In the genomic region with DNA sequence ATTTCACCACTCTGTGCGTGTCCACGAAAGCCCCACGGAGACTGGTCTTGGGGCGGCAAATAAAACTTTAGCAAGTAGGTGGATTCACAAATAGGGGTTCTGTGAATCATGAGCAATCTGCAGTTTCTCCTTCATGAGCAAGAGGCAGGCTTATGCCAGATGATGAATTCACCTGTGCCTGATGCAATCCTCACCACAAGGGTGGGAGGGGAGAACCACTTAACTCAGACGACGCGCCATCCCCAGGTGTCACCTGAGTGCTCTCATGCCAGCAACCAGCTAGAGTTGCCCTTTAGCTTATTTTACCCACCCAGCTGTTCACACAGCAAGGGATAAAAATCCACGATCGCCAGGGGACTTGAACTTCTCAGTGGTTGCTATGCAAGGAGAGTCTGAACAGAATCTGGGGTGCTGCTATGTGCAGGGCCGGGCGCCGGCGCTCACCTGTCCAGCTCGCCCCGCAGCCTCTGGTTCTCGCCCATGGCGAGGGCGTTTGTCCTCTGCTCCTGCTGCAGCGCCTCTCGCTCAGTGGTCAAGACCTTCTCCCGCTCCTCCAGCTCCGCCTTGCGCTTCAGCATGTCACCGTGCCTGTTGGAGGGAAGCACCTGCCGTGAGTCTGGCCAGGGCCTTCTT, we compare ENCODE assay signal across 15 cellular contexts. TPM values are rescaled to one million over a fixed set of nuclear protein-coding genes. Genes with fewer than 3 reads are reported as not detected.
DNase-seq lines count a peak whose midpoint lies in the region; ATAC-seq and TF ChIP-seq lines count a peak whose summit lies in the region.
"Had no signal": no experiment of that assay in that cellular context is flagged by ENCODE, and none has a peak within 500 bp of the region (broad histone marks: within the 10 kb centered on the region; RNA-seq: fewer than 3 reads in every experiment).

No MANE protein-coding gene starts in this region.

- H3K4me3 ChIP-seq in PC-9: no peak overlapping the region
- H3K4me3 ChIP-seq: MG63, uterus had no signal

- H3K4me2 ChIP-seq in PC-9: no peak overlapping the region

- peak overlapping the region; percentile 95 for H3K27ac Mint-ChIP-seq in activated CD4-positive, alpha-beta memory T cell treated with anti-CD3 and anti-CD28 coated beads for 36 hours
- H3K27ac Mint-ChIP-seq in activated CD4-positive, alpha-beta memory T cell treated with anti-CD3 and anti-CD28 coated beads, Interleukin-2, amount 10 ng/mL, durations not matched to agents 7 days and 5 days: no peak overlapping the region
- peak overlapping the region; percentile 96 for H3K27ac Mint-ChIP-seq in activated T-helper 17 cell treated with anti-CD3 and anti-CD28 coated beads, Interleukin-2, amount 50 U/mL, for 72 hours

- H3K27ac ChIP-seq in PC-9: no peak overlapping the region

- H3K27me3 Mint-ChIP-seq in activated CD4-positive, alpha-beta memory T cell treated with anti-CD3 and anti-CD28 coated beads for 36 hours: no peaks in the 10 kb centered on the region
- no peaks in the 10 kb centered on the region for H3K27me3 Mint-ChIP-seq in activated CD4-positive, alpha-beta memory T cell treated with anti-CD3 and anti-CD28 coated beads, Interleukin-2, amount 10 ng/mL, durations not matched to agents 7 days and 5 days
- H3K27me3 Mint-ChIP-seq in activated T-helper 17 cell treated with anti-CD3 and anti-CD28 coated beads, Interleukin-2, amount 50 U/mL, for 72 hours: no peaks in the 10 kb centered on the region
- H3K27me3 Mint-ChIP-seq: brain had no signal

- peaks cover 69% of the 10 kb centered on the region for H3K36me3 Mint-ChIP-seq in activated CD4-positive, alpha-beta memory T cell treated with anti-CD3 and anti-CD28 coated beads for 36 hours
- peaks cover 93% of the 10 kb centered on the region for H3K36me3 Mint-ChIP-seq in activated CD4-positive, alpha-beta memory T cell treated with anti-CD3 and anti-CD28 coated beads, Interleukin-2, amount 10 ng/mL, durations not matched to agents 7 days and 5 days (ENCODE audit: low read depth)
- peaks cover 100% of the 10 kb centered on the region for H3K36me3 Mint-ChIP-seq in activated T-helper 17 cell treated with anti-CD3 and anti-CD28 coated beads, Interleukin-2, amount 50 U/mL, for 72 hours (ENCODE audit: low read depth)

- H3K27me3 ChIP-seq in PC-9 (ENCODE audit: insufficient read depth, low read depth): no peaks in the 10 kb centered on the region
- H3K27me3 ChIP-seq: MG63, uterus had no signal

- intact Hi-C loops in activated CD4-positive, alpha-beta memory T cell treated with anti-CD3 and anti-CD28 coated beads for 36 hours (cut with micrococcal nuclease): no loop called here
- intact Hi-C loops in PC-9 (cut with micrococcal nuclease; ENCODE audit: unreplicated experiment): no loop called here

- no peaks in the 10 kb centered on the region for H3K4me1 ChIP-seq in PC-9 (replicated peaks; ENCODE audit: insufficient read depth)
- H3K4me1 ChIP-seq: uterus had no signal

- CTCF ChIA-PET in activated CD4-positive, alpha-beta memory T cell treated with anti-CD3 and anti-CD28 coated beads for 36 hours (lab: Charles Lee): no interaction called here
- CTCF ChIA-PET in activated CD4-positive, alpha-beta memory T cell treated with anti-CD3 and anti-CD28 coated beads, Interleukin-2, amount 10 ng/mL, durations not matched to agents 7 days and 5 days (lab: Charles Lee): no interaction called here
- CTCF ChIA-PET in PC-9 (lab: Charles Lee): no interaction called here

- no peaks in the 10 kb centered on the region for H4K20me1 ChIP-seq in PC-9 (ENCODE audit: insufficient read depth)

- H3K79me2 ChIP-seq in PC-9 (ENCODE audit: low read depth): no peaks in the 10 kb centered on the region

- H3K4me3 Mint-ChIP-seq in activated CD4-positive, alpha-beta memory T cell treated with anti-CD3 and anti-CD28 coated beads for 36 hours: no peak overlapping the region
- no peak overlapping the region for H3K4me3 Mint-ChIP-seq in activated CD4-positive, alpha-beta memory T cell treated with anti-CD3 and anti-CD28 coated beads, Interleukin-2, amount 10 ng/mL, durations not matched to agents 7 days and 5 days
- peak overlapping the region; percentile 78 for H3K4me3 Mint-ChIP-seq in activated T-helper 17 cell treated with anti-CD3 and anti-CD28 coated beads, Interleukin-2, amount 50 U/mL, for 72 hours
- H3K4me3 Mint-ChIP-seq: brain, natural killer cell had no signal

- no peaks in the 10 kb centered on the region for H3K36me3 ChIP-seq in PC-9 (ENCODE audit: low read depth)
- H3K36me3 ChIP-seq: MG63, uterus had no signal

- peak; percentile 36 for ATAC-seq in activated T-helper 17 cell treated with anti-CD3 and anti-CD28 coated beads, Interleukin-2, amount 50 U/mL, for 72 hours (replicated peaks)
- ATAC-seq: natural killer cell, sciatic nerve had no signal

- TF ChIP-seq CTCF in PC-9 (conservative IDR thresholded peaks at IDR 0.05): no peak

- BruUV-seq in PC-9 (replicated peaks; lab: Mats Ljungman, UMichigan): no TSS peak

- DNase-seq in activated CD4-positive, alpha-beta memory T cell treated with anti-CD3 and anti-CD28 coated beads for 36 hours: peak; percentile 74
- no peak for DNase-seq in activated CD4-positive, alpha-beta memory T cell treated with anti-CD3 and anti-CD28 coated beads, Interleukin-2, amount 10 ng/mL, durations not matched to agents 7 days and 5 days
- DNase-seq in NCI-H2107 (lab: John Stamatoyannopoulos, UW) (peak; percentile 89), ecto neural progenitor cell (ENCODE audit: low spot score) (no peak), PC-9 (no peak), T1000 (lab: John Stamatoyannopoulos, UW) (no peak)
- peak; percentile 51 for DNase-seq in stimulated activated CD4-positive, alpha-beta T cell treated with anti-CD3 and anti-CD28 coated beads, Interleukin-4, amount 100 ng/mL, for 24 hours
- DNase-seq: glutamatergic neuron; MG63; natural killer cell; NK-92 treated with Interleukin-12 subunit alpha and Interleukin-12 subunit beta, amount 100 ng/mL, for 24 hours; uterus had no signal

- POLR2A ChIA-PET in activated CD4-positive, alpha-beta memory T cell treated with anti-CD3 and anti-CD28 coated beads for 36 hours (lab: Charles Lee): no interaction called here
- POLR2A ChIA-PET in activated CD4-positive, alpha-beta memory T cell treated with anti-CD3 and anti-CD28 coated beads, Interleukin-2, amount 10 ng/mL, durations not matched to agents 7 days and 5 days (lab: Charles Lee): interaction anchor here (1.2 kb wide), 1 partner anchor 56 kb away, joined by 3 read pairs; no protein-coding TSS in a partner anchor
- POLR2A ChIA-PET in PC-9 (lab: Charles Lee; ENCODE audit: unreplicated experiment): no interaction called here

- H3K4me1 Mint-ChIP-seq in activated CD4-positive, alpha-beta memory T cell treated with anti-CD3 and anti-CD28 coated beads for 36 hours (ENCODE audit: low read depth): peaks cover 50% of the 10 kb centered on the region
- H3K4me1 Mint-ChIP-seq in activated CD4-positive, alpha-beta memory T cell treated with anti-CD3 and anti-CD28 coated beads, Interleukin-2, amount 10 ng/mL, durations not matched to agents 7 days and 5 days: peaks cover 36% of the 10 kb centered on the region
- peaks cover 40% of the 10 kb centered on the region for H3K4me1 Mint-ChIP-seq in activated T-helper 17 cell treated with anti-CD3 and anti-CD28 coated beads, Interleukin-2, amount 50 U/mL, for 72 hours
- H3K4me1 Mint-ChIP-seq: brain had no signal

- H3K9me2 ChIP-seq in PC-9 (ENCODE audit: insufficient read depth): no peaks in the 10 kb centered on the region

- no peaks in the 10 kb centered on the region for H3K9me3 Mint-ChIP-seq in activated CD4-positive, alpha-beta memory T cell treated with anti-CD3 and anti-CD28 coated beads for 36 hours
- no peaks in the 10 kb centered on the region for H3K9me3 Mint-ChIP-seq in activated CD4-positive, alpha-beta memory T cell treated with anti-CD3 and anti-CD28 coated beads, Interleukin-2, amount 10 ng/mL, durations not matched to agents 7 days and 5 days
- H3K9me3 Mint-ChIP-seq in activated T-helper 17 cell treated with anti-CD3 and anti-CD28 coated beads, Interleukin-2, amount 50 U/mL, for 72 hours: no peaks in the 10 kb centered on the region
- H3K9me3 Mint-ChIP-seq: brain, natural killer cell had no signal

- H2AFZ ChIP-seq in PC-9: no peak overlapping the region

- no peaks in the 10 kb centered on the region for H3F3A ChIP-seq in PC-9 (ENCODE audit: insufficient read depth, low read depth)

- no peaks in the 10 kb centered on the region for H3K9me3 ChIP-seq in PC-9 (ENCODE audit: insufficient read depth, low read depth)
- H3K9me3 ChIP-seq: MG63, uterus had no signal

RNA-seq across cellular contexts. Expression of gene GPR68, which starts 55.1 kb away (rescaled TPM):
- 1 to 10 TPM; 6.5 to 6.9 TPM for total RNA-seq in activated CD4-positive, alpha-beta memory T cell treated with anti-CD3 and anti-CD28 coated beads for 36 hours
- 10 to 100 TPM; 36.9 to 39.8 TPM for total RNA-seq in activated CD4-positive, alpha-beta memory T cell treated with anti-CD3 and anti-CD28 coated beads, Interleukin-2, amount 10 ng/mL, durations not matched to agents 7 days and 5 days
- total RNA-seq in activated T-helper 17 cell treated with anti-CD3 and anti-CD28 coated beads, Interleukin-2, amount 50 U/mL, for 72 hours: 10 to 100 TPM; 36.8 to 44.8 TPM
- not detected in 2 replicates for total RNA-seq in PC-9 (2021)

Comparison
In these comparisons a context has a peak if more than half of its experiments do, and no peak if none do; other contexts are left out.
1. DNase-seq: peak in activated CD4-positive, alpha-beta memory T cell treated with anti-CD3 and anti-CD28 coated beads for 36 hours (single experiment), NCI-H2107 (single experiment) and stimulated activated CD4-positive, alpha-beta T cell treated with anti-CD3 and anti-CD28 coated beads, Interleukin-4, amount 100 ng/mL, for 24 hours (single experiment); none in activated CD4-positive, alpha-beta memory T cell treated with anti-CD3 and anti-CD28 coated beads, Interleukin-2, amount 10 ng/mL, durations not matched to agents 7 days and 5 days (single experiment), ecto neural progenitor cell (single experiment), PC-9 (0 of 2) and T1000 (single experiment).
2. RNA of gene GPR68, which starts 55.1 kb away (total RNA-seq): 36.8 to 44.8 TPM in activated T-helper 17 cell treated with anti-CD3 and anti-CD28 coated beads, Interleukin-2, amount 50 U/mL, for 72 hours and 36.9 to 39.8 TPM in activated CD4-positive, alpha-beta memory T cell treated with anti-CD3 and anti-CD28 coated beads, Interleukin-2, amount 10 ng/mL, durations not matched to agents 7 days and 5 days; 6.5 to 6.9 TPM in activated CD4-positive, alpha-beta memory T cell treated with anti-CD3 and anti-CD28 coated beads for 36 hours and not detected in PC-9; every median in the first group is over 4 times any median in the second.